16 cellular contexts compared by ENCODE assay signal in genomic region chr7:13411641-13412040, GRCh38.
DNase-seq lines count a peak whose midpoint lies in the region; ATAC-seq and TF ChIP-seq lines count a peak whose summit lies in the region.
"Had no signal": no experiment of that assay in that cellular context is flagged by ENCODE, and none has a peak within 500 bp of the region (broad histone marks: within the 10 kb centered on the region; RNA-seq: fewer than 3 reads in every experiment).

No MANE protein-coding gene starts in this region.

- H3K27me3 ChIP-seq in heart left ventricle: no peaks in the 10 kb centered on the region
- H3K27me3 ChIP-seq in SU-DHL-6 (ENCODE audit: low read length): no peaks in the 10 kb centered on the region
- H3K27me3 ChIP-seq: SJCRH30 had no signal

- no peak overlapping the region for H3K27ac ChIP-seq in heart left ventricle
- peak overlapping the region; percentile 78 for H3K27ac ChIP-seq in SU-DHL-6 (ENCODE audit: low read depth, low read length)
- H3K27ac ChIP-seq: RWPE1, SJCRH30 had no signal

- peak; percentile 19 for DNase-seq in left ventricle myocardium superior
- no peak for DNase-seq in heart left ventricle
- peak; percentile 89 for DNase-seq in NCI-H2171 (lab: John Stamatoyannopoulos, UW)
- DNase-seq in COR-L47 (lab: John Stamatoyannopoulos, UW): no peak
- DNase-seq in NCI-H774 (lab: John Stamatoyannopoulos, UW): no peak
- no peak for DNase-seq in stimulated activated CD4-positive, alpha-beta T cell treated with anti-CD3 and anti-CD28 coated beads, Interleukin-15, amount 100 ng/mL, for 24 hours
- DNase-seq: MV-4-11; NCI-H1436; NCI-H526 treated with DMSO at 0.1 percent for 48 hours; NK-92 treated with Interleukin-12 subunit alpha and Interleukin-12 subunit beta, amount 100 ng/mL, for 24 hours; SJCRH30; SW 1271 had no signal

- H3K36me3 ChIP-seq in heart left ventricle (no peaks in the 10 kb centered on the region), SU-DHL-6 (ENCODE audit: low read length) (peaks cover 5% of the 10 kb centered on the region; the same call in 1 of the 2 replicates)
- H3K36me3 ChIP-seq: HAP-1, SJCRH30 had no signal

- H3K79me2 ChIP-seq in SU-DHL-6 (ENCODE audit: insufficient read depth, low read length): no peaks in the 10 kb centered on the region

- H3F3A ChIP-seq in SU-DHL-6 (ENCODE audit: insufficient read depth): peaks cover 5% of the 10 kb centered on the region

- ATAC-seq in left ventricle myocardium superior: no peak
- no peak for ATAC-seq in heart left ventricle
- ATAC-seq in HG02588 (IDR thresholded peaks at IDR 0.05; ENCODE audit: unreplicated experiment): no peak

- H3K9ac ChIP-seq in SU-DHL-6 (ENCODE audit: low read length): peak overlapping the region; percentile 14

- TF ChIP-seq POLR2A in heart left ventricle (IDR thresholded peaks at IDR 0.05): no peak

- TF ChIP-seq CTCF in heart left ventricle (IDR thresholded peaks at IDR 0.05) (no peak), SU-DHL-6 (IDR thresholded peaks at IDR 0.05; ENCODE audit: insufficient read depth, low read length, poor library complexity, severe bottlenecking) (no peak)

- intact Hi-C loops in left ventricle myocardium superior (cut with micrococcal nuclease): no loop called here
- intact Hi-C loops in heart left ventricle (cut with DNase I): no loop called here

- H3K4me3 ChIP-seq in heart left ventricle (no peak overlapping the region), SU-DHL-6 (ENCODE audit: insufficient read depth, low read length, poor library complexity, severe bottlenecking) (no peak overlapping the region)
- H3K4me3 ChIP-seq: HAP-1, SJCRH30 had no signal

- H3K9me3 ChIP-seq in heart left ventricle (no peaks in the 10 kb centered on the region), SU-DHL-6 (ENCODE audit: insufficient read depth, low read length) (peaks cover 7% of the 10 kb centered on the region; the same call in 1 of the 2 replicates)
- H3K9me3 ChIP-seq: HAP-1, SJCRH30 had no signal

- H3K9me2 ChIP-seq in SU-DHL-6 (replicated peaks; ENCODE audit: insufficient read depth, low read length): 0 out of 2 replicates have a peak, but pooled peaks cover 4% of the 10 kb centered on the region

- H2AFZ ChIP-seq in SU-DHL-6 (ENCODE audit: low read depth, low read length, severe bottlenecking): peak overlapping the region; percentile 49

- no peaks in the 10 kb centered on the region for H4K20me1 ChIP-seq in SU-DHL-6 (ENCODE audit: low read depth, low read length)

- WGBS in heart left ventricle, 4 donors: 74 to 82% (median 81%) methylated on average over 4 of the region's 4 CpGs

- peaks cover 0 to 4% (median 0%) of the 10 kb centered on the region in 12 donors for H3K4me1 ChIP-seq in heart left ventricle
- H3K4me1 ChIP-seq: HAP-1 had no signal

- peak overlapping the region; percentile 42 for H3K4me2 ChIP-seq in SU-DHL-6 (ENCODE audit: low read depth, low read length, poor library complexity, severe bottlenecking)

Comparison
In these comparisons a context has a peak if more than half of its experiments do, and no peak if none do; other contexts are left out.
1. DNase-seq: peak in left ventricle myocardium superior (single experiment) and NCI-H2171 (single experiment); none in heart left ventricle (0 of 5), COR-L47 (single experiment), NCI-H774 (single experiment) and stimulated activated CD4-positive, alpha-beta T cell treated with anti-CD3 and anti-CD28 coated beads, Interleukin-15, amount 100 ng/mL, for 24 hours (single experiment).